ENCODE assay signal across 32 cellular contexts in the genomic region with DNA sequence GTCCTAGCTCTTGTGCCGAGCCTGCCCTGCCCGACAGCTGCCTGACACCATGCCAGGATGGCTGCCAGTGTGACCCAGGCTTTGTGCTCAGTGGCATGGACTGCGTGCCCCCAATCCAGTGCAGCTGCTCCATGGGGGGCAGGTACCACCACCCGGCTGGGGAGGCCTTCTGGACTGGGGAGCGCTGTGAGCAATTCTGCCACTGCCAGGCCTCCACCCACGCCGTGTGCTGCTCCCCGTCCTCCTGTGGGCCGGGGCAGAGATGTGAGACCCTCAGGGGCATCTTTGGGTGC. TPM values are rescaled to one million over a fixed set of nuclear protein-coding genes. Genes with fewer than 3 reads are reported as not detected.
DNase-seq lines count a peak whose midpoint lies in the region; ATAC-seq and TF ChIP-seq lines count a peak whose summit lies in the region.
"Had no signal": no experiment of that assay in that cellular context is flagged by ENCODE, and none has a peak within 500 bp of the region (broad histone marks: within the 10 kb centered on the region; RNA-seq: fewer than 3 reads in every experiment).

No MANE protein-coding gene starts in this region.

- TF ChIP-seq RAD21 in HCT116 (IDR thresholded peaks at IDR 0.05; ENCODE audit: low read depth), result no peak

- no peak overlapping the region for H2AFZ ChIP-seq in HCT116 (ENCODE audit: low read depth, low read length, poor library complexity, severe bottlenecking)
- H2AFZ ChIP-seq: PC-9 had no signal

- H3K4me3 ChIP-seq in HCT116 (replicated peaks in 1 of 2; ENCODE audit: low read depth in 1 of 2, low read length in 2 of 2), result no peak overlapping the region
- H3K4me3 ChIP-seq in gastrocnemius medialis, result no peak overlapping the region
- H3K4me3 ChIP-seq: adrenal gland, BLaER1, cardiac muscle cell, heart left ventricle, mucosa of descending colon, PC-9, skin epidermis, uterus had no signal

- RAD21 ChIA-PET in HCT116 (lab: Charles Lee; ENCODE audit: low non-redundant PET in 1 of 2, low total read pairs in 2 of 2, uncharacterized antibody in 2 of 2, unreplicated experiment in 2 of 2), result no interaction called here

- POLR2A ChIA-PET in HCT116 (lab: Charles Lee), result no interaction called here

- DNase-seq in HCT116 (ENCODE audit: low read depth, low spot score) (no peak), caudate nucleus (lab: John Stamatoyannopoulos, UW) (peak in 55 of 61 donors; percentile 30 to 91 (median 72)), midbrain (lab: John Stamatoyannopoulos, UW) (peak; percentile 78), gastrocnemius medialis (peak; percentile 46 to 75), amniotic stem cell (lab: John Stamatoyannopoulos, UW) (no peak), NCI-H1694 (lab: John Stamatoyannopoulos, UW) (no peak)
- DNase-seq in effector CD4-positive, alpha-beta T cell, result no peak
- DNase-seq: ACHN; activated B cell treated with CpG ODN at 0.5 μM for 24 hours; activated CD4-positive, alpha-beta T cell treated with anti-CD3 and anti-CD28 coated beads, Interleukin-2, amount 50 U/mL, for 48 hours; activated effector memory CD4-positive, alpha-beta T cell treated with Interleukin-2 at 50 U/mL for 16 hours; adrenal gland; H9; mucosa of descending colon; NCI-H2171; NCI-H524; nephron progenitor cell; NK-92 treated with Interleukin-12 subunit alpha and Interleukin-12 subunit beta, amount 100 ng/mL, for 24 hours; PC-9; SHP77; stimulated activated CD4-positive, alpha-beta T cell treated with anti-CD3 and anti-CD28 coated beads, Interleukin-1b, Interleukin-23, amount 100 ng/mL, for 48 hours; SW 1271; T1000; uterus had no signal

- H3K79me2 ChIP-seq in HCT116 (ENCODE audit: insufficient read depth, low read length), result no peaks in the 10 kb centered on the region

- TF ChIP-seq POLR2A in HCT116 (IDR thresholded peaks at IDR 0.05; ENCODE audit: borderline replicate concordance, extremely low read depth, insufficient read depth, insufficient read length) (no peak), gastrocnemius medialis (IDR thresholded peaks at IDR 0.05) (no peak)

- H3K9ac ChIP-seq in HCT116 (ENCODE audit: low read length), result no peak overlapping the region
- H3K9ac ChIP-seq: BLaER1 had no signal

- H3K36me3 ChIP-seq in HCT116 (ENCODE audit: control insufficient read depth in 1 of 2, insufficient read depth in 2 of 2, low read length in 2 of 2) (no peaks in the 10 kb centered on the region), gastrocnemius medialis (no peaks in the 10 kb centered on the region)
- H3K36me3 ChIP-seq: adrenal gland, BLaER1, cardiac muscle cell, heart left ventricle, uterus had no signal

- H3K4me2 ChIP-seq in HCT116 (ENCODE audit: low read length), result no peak overlapping the region
- H3K4me2 ChIP-seq: BLaER1 had no signal

- H4K20me1 ChIP-seq in HCT116 (ENCODE audit: insufficient read depth), result no peaks in the 10 kb centered on the region
- H4K20me1 ChIP-seq: BLaER1 had no signal

- intact Hi-C loops in HCT116 (cut with micrococcal nuclease), result no loop called here
- intact Hi-C loops in gastrocnemius medialis (cut with DNase I; ENCODE audit: low total_unique reads), result no loop called here

- in situ Hi-C loops in gastrocnemius medialis (cut with MboI; ENCODE audit: low sequenced_read_pairs in 4 of 4), result no loop called here

- CTCF ChIA-PET in HCT116 (lab: Charles Lee), result no interaction called here

- H3K27ac ChIP-seq in HCT116 (ENCODE audit: low read depth, low read length) (peak overlapping the region; percentile 52; the same call in 1 of the 2 replicates), caudate nucleus (ENCODE audit: low read depth, low read length) (peak overlapping the region; percentile 97), gastrocnemius medialis (peak overlapping the region in 2 of 4 donors; percentile 47 to 61)
- H3K27ac ChIP-seq: adrenal gland, BLaER1, cardiac muscle cell, uterus had no signal

- BruUV-seq in HCT116 (replicated peaks; lab: Mats Ljungman, UMichigan), result no TSS peak

- H3K9me3 ChIP-seq in HCT116 (ENCODE audit: control insufficient read depth in 1 of 2, insufficient read depth in 1 of 2, low read depth in 1 of 2, low read length in 2 of 2) (peaks cover 0 to 11% of the 10 kb centered on the region in 2 experiments; a peak in 1 of 4 replicates), gastrocnemius medialis (no peaks in the 10 kb centered on the region)
- H3K9me3 ChIP-seq: adrenal gland, mucosa of descending colon, uterus had no signal

- H3K4me1 ChIP-seq in HCT116 (ENCODE audit: control insufficient read depth in 1 of 2, insufficient read depth in 2 of 2, low read length in 2 of 2), result peaks cover 14 to 38% of the 10 kb centered on the region in 2 experiments
- peaks cover 6 to 16% of the 10 kb centered on the region in 2 donors for H3K4me1 ChIP-seq in gastrocnemius medialis
- H3K4me1 ChIP-seq: adrenal gland, heart left ventricle, uterus had no signal

- TF ChIP-seq CTCF in HCT116 (IDR thresholded peaks at IDR 0.05 in 2 of 3, conservative IDR thresholded peaks at IDR 0.05 in 1 of 3; ENCODE audit: borderline replicate concordance in 1 of 3, insufficient read depth in 1 of 3, low read depth in 2 of 3, low read length in 2 of 3) (no peak), gastrocnemius medialis (IDR thresholded peaks at IDR 0.05 in 4 of 5, conservative IDR thresholded peaks at IDR 0.05 in 1 of 5) (no peak)

- no peaks in the 10 kb centered on the region for H3K9me2 ChIP-seq in HCT116 (ENCODE audit: insufficient read depth)

- ATAC-seq in HCT116 (no peak), gastrocnemius medialis (peak in 1 of 2 donors; percentile 47), HG03432 (IDR thresholded peaks at IDR 0.05; ENCODE audit: unreplicated experiment) (no peak)
- ATAC-seq: heart left ventricle, left lobe of liver, mucosa of descending colon had no signal

- H3K27me3 ChIP-seq in HCT116 (ENCODE audit: insufficient read depth, low read length) (no peaks in the 10 kb centered on the region), gastrocnemius medialis (no peaks in the 10 kb centered on the region)
- H3K27me3 ChIP-seq: adrenal gland, BLaER1, cardiac muscle cell, uterus had no signal

TF ChIP-seq in HCT116, 20 proteins besides CTCF, POLR2A, EP300 and RAD21:
- TF ChIP-seq, protein P1, sequence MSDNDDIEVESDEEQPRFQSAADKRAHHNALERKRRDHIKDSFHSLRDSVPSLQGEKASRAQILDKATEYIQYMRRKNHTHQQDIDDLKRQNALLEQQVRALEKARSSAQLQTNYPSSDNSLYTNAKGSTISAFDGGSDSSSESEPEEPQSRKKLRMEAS (IDR thresholded peaks at IDR 0.05), result no peak
- TF ChIP-seq SP1 (IDR thresholded peaks at IDR 0.05; ENCODE audit: low read depth) (no peak), FOSL1 (IDR thresholded peaks at IDR 0.05; ENCODE audit: low read depth) (no peak), TCF7L2 (IDR thresholded peaks at IDR 0.05; ENCODE audit: borderline replicate concordance, extremely low read depth, insufficient read depth, insufficient read length) (no peak), SIN3A (IDR thresholded peaks at IDR 0.05; ENCODE audit: low read depth) (no peak), YY1 (IDR thresholded peaks at IDR 0.05; ENCODE audit: extremely low read depth, insufficient replicate concordance, low read depth, low read length) (no peak), JUND (IDR thresholded peaks at IDR 0.05) (no peak)
- TF ChIP-seq, protein P2, sequence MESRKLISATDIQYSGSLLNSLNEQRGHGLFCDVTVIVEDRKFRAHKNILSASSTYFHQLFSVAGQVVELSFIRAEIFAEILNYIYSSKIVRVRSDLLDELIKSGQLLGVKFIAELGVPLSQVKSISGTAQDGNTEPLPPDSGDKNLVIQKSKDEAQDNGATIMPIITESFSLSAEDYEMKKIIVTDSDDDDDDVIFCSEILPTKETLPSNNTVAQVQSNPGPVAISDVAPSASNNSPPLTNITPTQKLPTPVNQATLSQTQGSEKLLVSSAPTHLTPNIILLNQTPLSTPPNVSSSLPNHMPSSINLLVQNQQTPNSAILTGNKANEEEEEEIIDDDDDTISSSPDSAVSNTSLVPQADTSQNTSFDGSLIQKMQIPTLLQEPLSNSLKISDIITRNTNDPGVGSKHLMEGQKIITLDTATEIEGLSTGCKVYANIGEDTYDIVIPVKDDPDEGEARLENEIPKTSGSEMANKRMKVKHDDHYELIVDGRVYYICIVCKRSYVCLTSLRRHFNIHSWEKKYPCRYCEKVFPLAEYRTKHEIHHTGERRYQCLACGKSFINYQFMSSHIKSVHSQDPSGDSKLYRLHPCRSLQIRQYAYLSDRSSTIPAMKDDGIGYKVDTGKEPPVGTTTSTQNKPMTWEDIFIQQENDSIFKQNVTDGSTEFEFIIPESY (IDR thresholded peaks at IDR 0.05; ENCODE audit: extremely low read depth, insufficient replicate concordance, low read length), result no peak
- TF ChIP-seq, protein P3, sequence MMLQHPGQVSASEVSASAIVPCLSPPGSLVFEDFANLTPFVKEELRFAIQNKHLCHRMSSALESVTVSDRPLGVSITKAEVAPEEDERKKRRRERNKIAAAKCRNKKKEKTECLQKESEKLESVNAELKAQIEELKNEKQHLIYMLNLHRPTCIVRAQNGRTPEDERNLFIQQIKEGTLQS (IDR thresholded peaks at IDR 0.05), result no peak
TF ChIP-seq in HCT116: peak in this region for 0.

RNA-seq across cellular contexts. Expression of a gene that starts 9.4 kb away (rescaled TPM):
- total RNA-seq in HCT116 (2021; ENCODE audit: unreplicated experiment), result 17.4 TPM
- polyA plus RNA-seq in HCT116 (2012), result 28.6 and 32.2 TPM in 2 replicates
- total RNA-seq in gastrocnemius medialis, result 10 to 100 TPM in 1 of 4 donors, under 1 TPM in 1, not detected in 2; 0.26 to 13.4 TPM
- total RNA-seq: activated B cell treated with CpG ODN at 0.5 μM for 24 hours, cardiac muscle cell, endothelial cell of umbilical vein had no signal
- polyA plus RNA-seq: endothelial cell of umbilical vein had no signal

RNA-seq across cellular contexts. Expression of a gene that starts 28.6 kb away (rescaled TPM):
- total RNA-seq in HCT116 (2021; ENCODE audit: unreplicated experiment), result 0.32 TPM
- polyA plus RNA-seq in HCT116 (2012), result 0.94 and 1.4 TPM in 2 replicates
- total RNA-seq in gastrocnemius medialis, result 10 to 100 TPM; 16.1 to 31.5 (median 27.2) TPM
- total RNA-seq: activated B cell treated with CpG ODN at 0.5 μM for 24 hours, endothelial cell of umbilical vein, progenitor cell of endocrine pancreas had no signal
- polyA plus RNA-seq: endothelial cell of umbilical vein had no signal

RNA-seq across cellular contexts. Expression of a gene that starts 32.4 kb away (rescaled TPM):
- total RNA-seq in HCT116 (2021; ENCODE audit: unreplicated experiment) (7.8 TPM), gastrocnemius medialis (100 to 1,000 TPM; 215 to 235 (median 225) TPM)
- 8.7 and 12.0 TPM in 2 replicates for polyA plus RNA-seq in HCT116 (2012)
- total RNA-seq: endothelial cell of umbilical vein, PC-9, progenitor cell of endocrine pancreas had no signal
- polyA plus RNA-seq: endothelial cell of umbilical vein had no signal

RNA-seq across cellular contexts. Expression of a gene that starts 36.8 kb away (rescaled TPM):
- total RNA-seq in HCT116 (2021; ENCODE audit: unreplicated experiment) (0.71 TPM), gastrocnemius medialis (under 1 TPM in 1 of 4 donors, not detected in 3; 0.40 TPM)
- 0.46 and 0.52 TPM in 2 replicates for polyA plus RNA-seq in HCT116 (2012)
- total RNA-seq: adrenal gland, endothelial cell of umbilical vein, PC-9, progenitor cell of endocrine pancreas had no signal
- polyA plus RNA-seq: endothelial cell of umbilical vein, heart left ventricle had no signal

RNA-seq across cellular contexts. Expression of a gene that starts 48.3 kb away (rescaled TPM):
- total RNA-seq in HCT116 (2021; ENCODE audit: unreplicated experiment) (123 TPM), gastrocnemius medialis (10 to 100 TPM in 3 of 4 donors, 1 to 10 TPM in 1; 5.2 to 23.3 (median 14.3) TPM)
- 416 TPM in 2 replicates for polyA plus RNA-seq in HCT116 (2012)

Comparison
In these comparisons a context has a peak if more than half of its experiments do, and no peak if none do; other contexts are left out.
1. DNase-seq: peak in caudate nucleus (55 of 61), midbrain (single experiment) and gastrocnemius medialis (2 of 2); none in HCT116 (single experiment), effector CD4-positive, alpha-beta T cell (single experiment), amniotic stem cell (single experiment) and NCI-H1694 (single experiment).
2. RNA of a gene that starts 28.6 kb away (total RNA-seq): 16.1 to 31.5 TPM in gastrocnemius medialis; 0.32 TPM in HCT116 (single experiment); every median in the first group is over 10 times any median in the second.
3. RNA of a gene that starts 32.4 kb away (total RNA-seq): 215 to 235 TPM in gastrocnemius medialis; 7.8 TPM in HCT116 (single experiment); every median in the first group is over 10 times any median in the second.